23 cellular contexts compared by ENCODE assay signal in genomic region chr6:88970301-88970700, GRCh38.
"Had no signal": no experiment of that assay in that cellular context is flagged by ENCODE, and none has a peak within 500 bp of the region (broad histone marks: within the 10 kb centered on the region; RNA-seq: fewer than 3 reads in every experiment).

No MANE protein-coding gene starts in this region.

- H3K9me3 ChIP-seq: testis, thoracic aorta, thyroid gland, tibial artery, uterus, vagina had no signal

- H3K4me3 ChIP-seq: stomach, suprapubic skin, testis, thoracic aorta, thyroid gland, tibial artery, tibial nerve, transverse colon, upper lobe of left lung, upper lobe of right lung, uterus, vagina had no signal

- H3K27ac ChIP-seq: stomach, suprapubic skin, testis, thoracic aorta, thyroid gland, tibial artery, tibial nerve, transverse colon, upper lobe of left lung, upper lobe of right lung, uterus, vagina had no signal

- DNase-seq: stimulated activated CD4-positive, alpha-beta T cell treated with anti-CD3 and anti-CD28 coated beads, Interleukin-2, amount 100 ng/mL, for 48 hours; stimulated activated CD4-positive, alpha-beta T cell treated with anti-CD3 and anti-CD28 coated beads, Interleukin-4, amount 100 ng/mL, for 1 hour; stimulated activated CD4-positive, alpha-beta T cell treated with anti-CD3 and anti-CD28 coated beads, Interleukin-4, amount 100 ng/mL, for 24 hours; stimulated activated CD4-positive, alpha-beta T cell treated with anti-CD3 and anti-CD28 coated beads, Interleukin-4, amount 100 ng/mL, for 4 hours; stimulated activated CD8-positive, alpha-beta memory T cell treated with anti-CD3 and anti-CD28 coated beads, Interleukin-4, amount 100 ng/mL, for 48 hours; stimulated activated naive B cell treated with anti-CD40 and anti-IgM and Interleukin-4, amounts not matched to agents 10 μg/mL and 1 μg/mL and 100 μg/mL, for 72 hours; stimulated activated naive CD4-positive, alpha-beta T cell; stimulated activated naive CD4-positive, alpha-beta T cell treated with Interleukin-2 at 50 U/mL for 16 hours; stimulated activated naive CD8-positive, alpha-beta T cell treated with anti-CD3 and anti-CD28 coated beads, Interleukin-15, amount 100 ng/mL, for 72 hours; stimulated activated naive CD8-positive, alpha-beta T cell treated with anti-CD3 and anti-CD28 coated beads, Interleukin-15, Interleukin-2, amounts not matched to agents 100 U/mL and 50 U/mL, for 24 hours; stomach; substantia nigra; testis; thyroid gland; tibial artery; transverse colon; upper lobe of left lung; upper lobe of right lung; uterus had no signal

- H3K36me3 ChIP-seq: stomach, suprapubic skin, thoracic aorta, thyroid gland, tibial artery, tibial nerve, transverse colon, upper lobe of left lung, upper lobe of right lung, uterus, vagina had no signal

- H3K27me3 ChIP-seq: stomach, suprapubic skin, testis, thyroid gland, tibial artery, tibial nerve, transverse colon, upper lobe of left lung, upper lobe of right lung, uterus, vagina had no signal

- H3K4me1 ChIP-seq: stomach, suprapubic skin, testis, thyroid gland, tibial artery, tibial nerve, transverse colon, upper lobe of left lung, upper lobe of right lung, uterus, vagina had no signal
